28 cellular contexts compared by ENCODE assay signal in the genomic region with DNA sequence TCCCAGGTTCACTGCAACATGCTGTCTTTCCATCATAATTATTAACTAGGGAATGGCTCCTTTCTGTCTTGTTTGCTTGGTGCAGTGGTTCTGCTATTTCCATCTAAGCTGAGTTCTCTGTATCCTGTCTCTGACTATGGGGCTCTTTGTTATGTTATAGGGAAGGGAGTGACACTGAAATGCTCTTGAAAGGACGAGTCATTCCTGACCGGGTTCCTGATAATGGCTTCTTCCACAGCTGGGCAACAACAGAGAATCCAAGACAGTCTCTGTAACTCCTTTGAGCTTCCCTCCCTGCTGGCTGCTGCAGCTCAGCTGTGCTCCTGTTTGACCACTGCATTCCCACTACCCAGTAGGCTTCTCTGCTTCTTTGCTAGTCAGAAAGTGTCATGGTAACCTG. TPM values are rescaled to one million over a fixed set of nuclear protein-coding genes. Genes with fewer than 3 reads are reported as not detected.
DNase-seq lines count a peak whose midpoint lies in the region; ATAC-seq and TF ChIP-seq lines count a peak whose summit lies in the region.
"Had no signal": no experiment of that assay in that cellular context is flagged by ENCODE, and none has a peak within 500 bp of the region (broad histone marks: within the 10 kb centered on the region; RNA-seq: fewer than 3 reads in every experiment).

No MANE protein-coding gene starts in this region.

- no peak overlapping the region for H3K4me2 ChIP-seq in H9 (ENCODE audit: insufficient read depth, insufficient read length, low read length)
- H3K4me2 ChIP-seq in neural progenitor cell, result no peak overlapping the region
- H3K4me2 ChIP-seq: BLaER1 had no signal

- H3K18ac ChIP-seq in H9 (ENCODE audit: insufficient read length, low read depth, low read length), result no peak overlapping the region

- H3K4me3 Mint-ChIP-seq in H9 (no peak overlapping the region), neural progenitor cell (no peak overlapping the region)
- H3K4me3 Mint-ChIP-seq: activated CD4-positive, alpha-beta T cell treated with anti-CD3 and anti-CD28 coated beads for 36 hours; activated CD8-positive, alpha-beta T cell treated with anti-CD3 and anti-CD28 coated beads for 36 hours; activated naive CD4-positive, alpha-beta T cell treated with anti-CD3 and anti-CD28 coated beads for 36 hours; central memory CD8-positive, alpha-beta T cell; dendritic cell treated with granulocyte-macrophage colony-stimulating factor and Interleukin-4, amounts not matched to agents 40 ng/mL and 50 ng/mL, for 4 days had no signal

- no peak overlapping the region for H3K14ac ChIP-seq in H9 (ENCODE audit: insufficient read depth, low read length)

- H2BK15ac ChIP-seq in H9 (ENCODE audit: low read depth, low read length), result no peak overlapping the region

- H3K9me3 ChIP-seq in H9 (ENCODE audit: control insufficient read depth, low read depth, low read length) (no peaks in the 10 kb centered on the region), neural progenitor cell (ENCODE audit: low read depth) (no peaks in the 10 kb centered on the region)
- H3K9me3 ChIP-seq: BLaER1, body of pancreas, Peyer's patch, sigmoid colon had no signal

- no peak for ATAC-seq in GM18909 (IDR thresholded peaks at IDR 0.05; ENCODE audit: poor library complexity, unreplicated experiment)
- ATAC-seq: activated CD4-positive, alpha-beta T cell treated with anti-CD3 and anti-CD28 coated beads for 36 hours; activated CD8-positive, alpha-beta T cell treated with anti-CD3 and anti-CD28 coated beads for 36 hours; body of pancreas had no signal

- no peaks in the 10 kb centered on the region for H3K4me1 ChIP-seq in H9 (ENCODE audit: insufficient read depth, low read length)
- H3K4me1 ChIP-seq in neural progenitor cell, result no peaks in the 10 kb centered on the region
- H3K4me1 ChIP-seq: BLaER1, body of pancreas, Peyer's patch, sigmoid colon had no signal

- TF ChIP-seq CTCF in H9 (conservative IDR thresholded peaks at IDR 0.05) (no peak), neural progenitor cell (IDR thresholded peaks at IDR 0.05) (no peak)

- H3K79me1 ChIP-seq in H9 (ENCODE audit: insufficient read depth, low read depth, low read length, poor library complexity, severe bottlenecking), result no peaks in the 10 kb centered on the region

- no peak overlapping the region for H2BK120ac ChIP-seq in H9 (ENCODE audit: low read depth, low read length, poor library complexity, severe bottlenecking)

- H3K9ac ChIP-seq in H9 (ENCODE audit: extremely low read depth, insufficient read length, low read length) (no peak overlapping the region), neural progenitor cell (no peak overlapping the region)
- H3K9ac ChIP-seq: BLaER1 had no signal

- H3K4ac ChIP-seq in H9 (ENCODE audit: low read depth, low read length), result no peak overlapping the region

- H3K36me3 ChIP-seq in neural progenitor cell (no peaks in the 10 kb centered on the region), H7 (replicated peaks; ENCODE audit: control insufficient read depth, insufficient read depth, low read length) (no peaks in the 10 kb centered on the region)
- H3K36me3 ChIP-seq: BLaER1, Peyer's patch, sigmoid colon had no signal

- H3K27me3 ChIP-seq in H9 (ENCODE audit: insufficient read depth, low read length), result no peaks in the 10 kb centered on the region
- H3K27me3 ChIP-seq in neural progenitor cell, result no peaks in the 10 kb centered on the region
- no peaks in the 10 kb centered on the region for H3K27me3 ChIP-seq in H7 (ENCODE audit: control insufficient read depth, insufficient read depth, low read length)
- H3K27me3 ChIP-seq: BLaER1, body of pancreas, Peyer's patch had no signal

- H3F3A ChIP-seq in neural progenitor cell (ENCODE audit: low read depth), result no peaks in the 10 kb centered on the region

- no peaks in the 10 kb centered on the region for H3K23me2 ChIP-seq in H9 (ENCODE audit: insufficient read length, low read depth, low read length, poor library complexity, severe bottlenecking)

- no peak overlapping the region for H4K5ac ChIP-seq in H9 (ENCODE audit: insufficient read length, low read depth, low read length)

- H4K20me1 ChIP-seq in H9 (ENCODE audit: control insufficient read depth, insufficient read depth, insufficient read length) (no peaks in the 10 kb centered on the region), neural progenitor cell (ENCODE audit: low read depth) (no peaks in the 10 kb centered on the region)
- H4K20me1 ChIP-seq: BLaER1 had no signal

- no peak overlapping the region for H3K27ac ChIP-seq in H9 (ENCODE audit: insufficient read length, low read depth, low read length)
- H3K27ac ChIP-seq in neural progenitor cell, result no peak overlapping the region
- H3K27ac ChIP-seq: BLaER1, body of pancreas, Peyer's patch, sigmoid colon had no signal

- no peak overlapping the region for H4K8ac ChIP-seq in H9 (replicated peaks; ENCODE audit: insufficient read length, low read depth, low read length)

- no CpG with 5 or more reads among the region's 2 CpGs for WGBS in H9 (ENCODE audit: extremely low coverage, insufficient read length, low lambda C conversion rate)

- H2BK5ac ChIP-seq in H9 (ENCODE audit: insufficient read length, low read length), result no peak overlapping the region

- no peak overlapping the region for H2BK12ac ChIP-seq in H9 (ENCODE audit: insufficient read length, low read depth, low read length)

- H3K27me3 Mint-ChIP-seq in H9 (ENCODE audit: low read depth), result peaks cover 5% of the 10 kb centered on the region
- H3K27me3 Mint-ChIP-seq in neural progenitor cell (ENCODE audit: insufficient read depth, low read depth), result peaks cover 5% of the 10 kb centered on the region

- H3K56ac ChIP-seq in H9 (ENCODE audit: insufficient read length, low read depth, low read length), result no peak overlapping the region

- H4K91ac ChIP-seq in H9 (ENCODE audit: insufficient read length, low read depth, low read length), result no peak overlapping the region

- no peak overlapping the region for H3K4me3 ChIP-seq in neural progenitor cell
- H3K4me3 ChIP-seq in H7 (ENCODE audit: insufficient read depth, low read depth, low read length), result no peak overlapping the region
- H3K4me3 ChIP-seq: BLaER1, body of pancreas, lung, Peyer's patch, sigmoid colon had no signal

- no peak overlapping the region for H2BK20ac ChIP-seq in H9 (ENCODE audit: low read depth, low read length, poor library complexity, severe bottlenecking)

- H3K79me2 ChIP-seq in H9 (ENCODE audit: insufficient read depth, low read length), result no peaks in the 10 kb centered on the region
- H3K79me2 ChIP-seq in neural progenitor cell (ENCODE audit: low read depth), result no peaks in the 10 kb centered on the region

- no peak overlapping the region for H2AK5ac ChIP-seq in H9 (ENCODE audit: insufficient read length, low read length)

- H3K4me1 Mint-ChIP-seq in H9, result peaks cover 6 to 10% of the 10 kb centered on the region in 2 experiments
- peaks cover 3% of the 10 kb centered on the region for H3K4me1 Mint-ChIP-seq in neural progenitor cell
- H3K4me1 Mint-ChIP-seq: activated CD4-positive, alpha-beta T cell treated with anti-CD3 and anti-CD28 coated beads for 36 hours; central memory CD8-positive, alpha-beta T cell had no signal

- H3K36me3 Mint-ChIP-seq in H9 (ENCODE audit: insufficient read depth in 1 of 3, low read depth in 3 of 3), result no peaks in the 10 kb centered on the region
- no peaks in the 10 kb centered on the region for H3K36me3 Mint-ChIP-seq in neural progenitor cell

- no peak overlapping the region for H3K23ac ChIP-seq in H9 (ENCODE audit: insufficient read length, low read depth, low read length)

- peak overlapping the region in 1 of 3 experiments; percentile 20; a peak in 1 of 7 replicates for H3K27ac Mint-ChIP-seq in H9
- no peak overlapping the region for H3K27ac Mint-ChIP-seq in neural progenitor cell
- H3K27ac Mint-ChIP-seq: activated CD4-positive, alpha-beta T cell treated with anti-CD3 and anti-CD28 coated beads for 36 hours; activated CD8-positive, alpha-beta T cell treated with anti-CD3 and anti-CD28 coated beads for 36 hours; activated naive CD4-positive, alpha-beta T cell treated with anti-CD3 and anti-CD28 coated beads for 36 hours; dendritic cell treated with granulocyte-macrophage colony-stimulating factor and Interleukin-4, amounts not matched to agents 40 ng/mL and 50 ng/mL, for 4 days had no signal

- H2AFZ ChIP-seq in H9 (ENCODE audit: low read length), result no peak overlapping the region
- peak overlapping the region; percentile 4 for H2AFZ ChIP-seq in neural progenitor cell (replicated peaks)

- DNase-seq in H9, result peak; percentile 52
- peak; percentile 14 for DNase-seq in SW480 (ENCODE audit: low spot score)
- peak; percentile 40 for DNase-seq in iPS-NIHi7 (ENCODE audit: extremely low spot score)
- peak; percentile 10 for DNase-seq in neural progenitor cell (ENCODE audit: low spot score)
- DNase-seq in H7, result no peak
- no peak for DNase-seq in DMS 273 treated with DMSO at 0.1 percent for 48 hours (lab: John Stamatoyannopoulos, UW)
- DNase-seq: activated CD4-positive, alpha-beta T cell treated with anti-CD3 and anti-CD28 coated beads for 36 hours; activated CD8-positive, alpha-beta T cell treated with anti-CD3 and anti-CD28 coated beads for 36 hours; activated naive CD4-positive, alpha-beta T cell treated with anti-CD3 and anti-CD28 coated beads for 36 hours; body of pancreas; DMS79; GOT3; NCI-H1417 treated with DMSO at 0.1 percent for 48 hours; NCI-H2029 treated with DMSO at 0.1 percent for 48 hours; NCI-H524 treated with DMSO at 0.1 percent for 48 hours; Peyer's patch; sigmoid colon; stimulated activated CD4-positive, alpha-beta T cell treated with anti-CD3 and anti-CD28 coated beads, Interleukin-4, amount 100 ng/mL, for 4 hours; SW 1271; T-helper 9 cell; trophoblast cell had no signal

- H3T11ph ChIP-seq in H9 (ENCODE audit: low read length), result no peak overlapping the region

- H3K9me3 Mint-ChIP-seq in H9, result no peaks in the 10 kb centered on the region; a peak in 3 of 5 replicates
- H3K9me3 Mint-ChIP-seq in neural progenitor cell, result no peaks in the 10 kb centered on the region
- H3K9me3 Mint-ChIP-seq: activated CD8-positive, alpha-beta T cell treated with anti-CD3 and anti-CD28 coated beads for 36 hours; activated naive CD4-positive, alpha-beta T cell treated with anti-CD3 and anti-CD28 coated beads for 36 hours; central memory CD8-positive, alpha-beta T cell had no signal

RNA-seq across cellular contexts. Expression of a gene that starts 24.1 kb away (rescaled TPM):
- total RNA-seq in H9 (2021) (not detected in 2 replicates), neural progenitor cell (ENCODE audit: low replicate concordance) (0.22 TPM in 1 of 2 replicates, not detected in the other)
- total RNA-seq in H7 (2014; rRNA removed; shearing (Covaris generic)), result not detected in 2 replicates
- total RNA-seq: activated CD4-positive, alpha-beta T cell treated with anti-CD3 and anti-CD28 coated beads for 36 hours; activated CD8-positive, alpha-beta T cell treated with anti-CD3 and anti-CD28 coated beads for 36 hours; activated naive CD4-positive, alpha-beta T cell treated with anti-CD3 and anti-CD28 coated beads for 36 hours; lung; Peyer's patch; posterior vena cava; sigmoid colon; subcutaneous adipose tissue had no signal

Comparison
In these comparisons a context has a peak if more than half of its experiments do, and no peak if none do; other contexts are left out.
1. DNase-seq: peak in H9 (single experiment), SW480 (single experiment), iPS-NIHi7 (single experiment) and neural progenitor cell (single experiment); none in H7 (single experiment) and DMS 273 treated with DMSO at 0.1 percent for 48 hours (single experiment).